Comparison of ENCODE assay signal across 9 cellular contexts in the genomic region with DNA sequence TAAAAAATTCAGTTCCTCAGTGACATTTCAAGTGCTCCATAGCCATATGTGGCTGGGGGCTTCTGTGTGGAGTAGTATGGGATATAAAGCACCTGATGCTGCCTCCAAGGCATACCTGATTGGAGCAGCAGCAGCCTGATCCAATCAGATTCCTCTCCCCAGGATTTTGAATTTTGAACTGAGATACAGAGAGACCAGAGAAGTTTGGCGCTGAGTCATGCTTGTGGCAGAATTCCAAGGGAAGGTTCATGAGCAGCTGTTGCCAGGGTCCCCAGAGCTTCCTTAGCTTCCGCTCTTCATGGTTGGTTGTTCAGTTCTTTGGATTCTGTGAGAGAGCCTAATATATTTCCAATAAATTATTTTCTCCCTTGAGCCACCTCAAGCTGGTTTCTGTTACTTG. TPM values are rescaled to one million over a fixed set of nuclear protein-coding genes. Genes with fewer than 3 reads are reported as not detected.
DNase-seq lines count a peak whose midpoint lies in the region; TF ChIP-seq lines count a peak whose summit lies in the region.
"Had no signal": no experiment of that assay in that cellular context is flagged by ENCODE, and none has a peak within 500 bp of the region (broad histone marks: within the 10 kb centered on the region; RNA-seq: fewer than 3 reads in every experiment).

No MANE protein-coding gene starts in this region.

- H3K9me3 Mint-ChIP-seq in activated CD4-positive, alpha-beta T cell treated with anti-CD3 and anti-CD28 coated beads, Interleukin-2, amount 10 ng/mL, durations not matched to agents 24 days and 14 days, result no peaks in the 10 kb centered on the region

- no peak for TF ChIP-seq RAD21 in Ishikawa (IDR thresholded peaks at IDR 0.05; ENCODE audit: low read depth)

- H3K4me1 Mint-ChIP-seq in activated CD4-positive, alpha-beta T cell treated with anti-CD3 and anti-CD28 coated beads, Interleukin-2, amount 10 ng/mL, durations not matched to agents 24 days and 14 days, result no peaks in the 10 kb centered on the region

- no peaks in the 10 kb centered on the region for H3K36me3 Mint-ChIP-seq in activated CD4-positive, alpha-beta T cell treated with anti-CD3 and anti-CD28 coated beads, Interleukin-2, amount 10 ng/mL, durations not matched to agents 24 days and 14 days (ENCODE audit: low read depth)

- no peak overlapping the region for H3K27ac Mint-ChIP-seq in activated CD4-positive, alpha-beta T cell treated with anti-CD3 and anti-CD28 coated beads, Interleukin-2, amount 10 ng/mL, durations not matched to agents 24 days and 14 days

- intact Hi-C loops in activated CD4-positive, alpha-beta T cell treated with anti-CD3 and anti-CD28 coated beads, Interleukin-2, amount 10 ng/mL, durations not matched to agents 24 days and 14 days (cut with micrococcal nuclease), result no loop called here

- H3K4me3 ChIP-seq in astrocyte of the cerebellum (ENCODE audit: low read depth, low read length), result no peak overlapping the region

- H3K27me3 Mint-ChIP-seq in activated CD4-positive, alpha-beta T cell treated with anti-CD3 and anti-CD28 coated beads, Interleukin-2, amount 10 ng/mL, durations not matched to agents 24 days and 14 days, result peaks cover 17% of the 10 kb centered on the region

- no peak for TF ChIP-seq EP300 in Ishikawa (IDR thresholded peaks at IDR 0.05; ENCODE audit: borderline replicate concordance)

- TF ChIP-seq CTCF in astrocyte of the cerebellum (IDR thresholded peaks at IDR 0.05; ENCODE audit: low read depth, low read length, missing control alignments), result no peak

- in situ Hi-C loops in ACHN (cut with HindIII; ENCODE audit: low pct_ligation_motif_present, low pct_unique_long_range_greater_than_20kb, low sequenced_read_pairs) (no loop called here), astrocyte of the cerebellum (cut with HindIII; ENCODE audit: low sequenced_read_pairs) (no loop called here)

- DNase-seq in ACHN, result peak; percentile 46
- peak; percentile 70 for DNase-seq in astrocyte of the cerebellum (ENCODE audit: low read depth)
- peak; percentile 81 for DNase-seq in iris pigment epithelial cell (ENCODE audit: low read depth)
- no peak for DNase-seq in HPDE6-E6E7 (ENCODE audit: extremely low spot score)
- no peak for DNase-seq in activated effector memory CD4-positive, alpha-beta T cell treated with Interleukin-2 at 50 U/mL for 16 hours
- no peak for DNase-seq in activated CD4-positive, alpha-beta T cell treated with anti-CD3 and anti-CD28 coated beads, Interleukin-2, amount 10 ng/mL, durations not matched to agents 24 days and 14 days
- DNase-seq in activated CD4-positive, CD25-positive, alpha-beta regulatory T cell (lab: John Stamatoyannopoulos, UW), result no peak
- DNase-seq: NCI-H1417 treated with DMSO at 0.1 percent for 48 hours had no signal

- no peak overlapping the region for H3K4me3 Mint-ChIP-seq in activated CD4-positive, alpha-beta T cell treated with anti-CD3 and anti-CD28 coated beads, Interleukin-2, amount 10 ng/mL, durations not matched to agents 24 days and 14 days

TF ChIP-seq in Ishikawa, 13 proteins besides CTCF, POLR2A, EP300 and RAD21:
- TF ChIP-seq EGR1 (IDR thresholded peaks at IDR 0.05), result no peak
- no peak for TF ChIP-seq TCF12 (IDR thresholded peaks at IDR 0.05; ENCODE audit: low read depth)
- no peak for TF ChIP-seq CREB1 (IDR thresholded peaks at IDR 0.05; ENCODE audit: low read depth)
- no peak for TF ChIP-seq TEAD4 (IDR thresholded peaks at IDR 0.05)
- TF ChIP-seq, protein P1, sequence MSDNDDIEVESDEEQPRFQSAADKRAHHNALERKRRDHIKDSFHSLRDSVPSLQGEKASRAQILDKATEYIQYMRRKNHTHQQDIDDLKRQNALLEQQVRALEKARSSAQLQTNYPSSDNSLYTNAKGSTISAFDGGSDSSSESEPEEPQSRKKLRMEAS (IDR thresholded peaks at IDR 0.05), result no peak
- no peak for TF ChIP-seq YY1 (IDR thresholded peaks at IDR 0.05; ENCODE audit: low read depth)
- peak; percentile 34; the same call in 1 of the 2 replicates for TF ChIP-seq NFIC (IDR thresholded peaks at IDR 0.05)
- no peak for TF ChIP-seq CEBPB (IDR thresholded peaks at IDR 0.05)
- no peak for TF ChIP-seq TAF1 (IDR thresholded peaks at IDR 0.05; ENCODE audit: low read depth)
- TF ChIP-seq, protein P2, sequence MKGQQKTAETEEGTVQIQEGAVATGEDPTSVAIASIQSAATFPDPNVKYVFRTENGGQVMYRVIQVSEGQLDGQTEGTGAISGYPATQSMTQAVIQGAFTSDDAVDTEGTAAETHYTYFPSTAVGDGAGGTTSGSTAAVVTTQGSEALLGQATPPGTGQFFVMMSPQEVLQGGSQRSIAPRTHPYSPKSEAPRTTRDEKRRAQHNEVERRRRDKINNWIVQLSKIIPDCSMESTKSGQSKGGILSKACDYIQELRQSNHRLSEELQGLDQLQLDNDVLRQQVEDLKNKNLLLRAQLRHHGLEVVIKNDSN (IDR thresholded peaks at IDR 0.05), result no peak
- TF ChIP-seq ZBTB7A (IDR thresholded peaks at IDR 0.05; ENCODE audit: low read depth), result no peak
- TF ChIP-seq, protein P3, sequence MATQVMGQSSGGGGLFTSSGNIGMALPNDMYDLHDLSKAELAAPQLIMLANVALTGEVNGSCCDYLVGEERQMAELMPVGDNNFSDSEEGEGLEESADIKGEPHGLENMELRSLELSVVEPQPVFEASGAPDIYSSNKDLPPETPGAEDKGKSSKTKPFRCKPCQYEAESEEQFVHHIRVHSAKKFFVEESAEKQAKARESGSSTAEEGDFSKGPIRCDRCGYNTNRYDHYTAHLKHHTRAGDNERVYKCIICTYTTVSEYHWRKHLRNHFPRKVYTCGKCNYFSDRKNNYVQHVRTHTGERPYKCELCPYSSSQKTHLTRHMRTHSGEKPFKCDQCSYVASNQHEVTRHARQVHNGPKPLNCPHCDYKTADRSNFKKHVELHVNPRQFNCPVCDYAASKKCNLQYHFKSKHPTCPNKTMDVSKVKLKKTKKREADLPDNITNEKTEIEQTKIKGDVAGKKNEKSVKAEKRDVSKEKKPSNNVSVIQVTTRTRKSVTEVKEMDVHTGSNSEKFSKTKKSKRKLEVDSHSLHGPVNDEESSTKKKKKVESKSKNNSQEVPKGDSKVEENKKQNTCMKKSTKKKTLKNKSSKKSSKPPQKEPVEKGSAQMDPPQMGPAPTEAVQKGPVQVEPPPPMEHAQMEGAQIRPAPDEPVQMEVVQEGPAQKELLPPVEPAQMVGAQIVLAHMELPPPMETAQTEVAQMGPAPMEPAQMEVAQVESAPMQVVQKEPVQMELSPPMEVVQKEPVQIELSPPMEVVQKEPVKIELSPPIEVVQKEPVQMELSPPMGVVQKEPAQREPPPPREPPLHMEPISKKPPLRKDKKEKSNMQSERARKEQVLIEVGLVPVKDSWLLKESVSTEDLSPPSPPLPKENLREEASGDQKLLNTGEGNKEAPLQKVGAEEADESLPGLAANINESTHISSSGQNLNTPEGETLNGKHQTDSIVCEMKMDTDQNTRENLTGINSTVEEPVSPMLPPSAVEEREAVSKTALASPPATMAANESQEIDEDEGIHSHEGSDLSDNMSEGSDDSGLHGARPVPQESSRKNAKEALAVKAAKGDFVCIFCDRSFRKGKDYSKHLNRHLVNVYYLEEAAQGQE (IDR thresholded peaks at IDR 0.05; ENCODE audit: low read depth), result no peak
- peak; percentile 54; the same call in 1 of the 2 replicates for TF ChIP-seq FOXM1 (IDR thresholded peaks at IDR 0.05; ENCODE audit: borderline replicate concordance, low read depth)

RNA-seq across cellular contexts. Expression of a gene that starts 29.0 kb away (rescaled TPM):
- total RNA-seq in activated CD4-positive, alpha-beta T cell treated with anti-CD3 and anti-CD28 coated beads, Interleukin-2, amount 10 ng/mL, durations not matched to agents 24 days and 14 days, result 22.1 and 25.1 TPM in 2 replicates

Comparison
In these comparisons a context has a peak if more than half of its experiments do, and no peak if none do; other contexts are left out.
1. DNase-seq: peak in ACHN (single experiment), astrocyte of the cerebellum (single experiment) and iris pigment epithelial cell (single experiment); none in HPDE6-E6E7 (single experiment), activated effector memory CD4-positive, alpha-beta T cell treated with Interleukin-2 at 50 U/mL for 16 hours (single experiment), activated CD4-positive, alpha-beta T cell treated with anti-CD3 and anti-CD28 coated beads, Interleukin-2, amount 10 ng/mL, durations not matched to agents 24 days and 14 days (single experiment) and activated CD4-positive, CD25-positive, alpha-beta regulatory T cell (0 of 4).